In the genomic region with DNA sequence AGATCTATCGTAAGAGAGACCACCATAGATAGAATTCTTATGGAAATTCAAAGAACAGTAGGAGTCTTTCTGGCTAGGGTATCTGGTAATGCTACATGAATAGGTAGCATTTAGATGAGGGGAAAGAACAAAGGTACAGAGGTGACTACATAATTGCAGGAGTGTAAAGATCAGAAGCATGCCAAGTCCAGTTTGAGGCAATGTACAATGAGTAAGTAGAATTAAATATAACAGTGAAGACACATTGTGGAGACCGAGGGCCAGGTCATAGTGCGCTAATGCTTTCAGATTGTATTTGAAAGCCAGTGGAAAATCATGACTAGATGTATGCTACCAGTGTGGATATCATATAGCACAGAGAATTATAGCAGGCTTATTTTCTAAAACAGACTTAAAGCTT, we compare ENCODE assay signal across 17 cellular contexts.
DNase-seq lines count a peak whose midpoint lies in the region; ATAC-seq and TF ChIP-seq lines count a peak whose summit lies in the region.
"Had no signal": no experiment of that assay in that cellular context is flagged by ENCODE, and none has a peak within 500 bp of the region (broad histone marks: within the 10 kb centered on the region; RNA-seq: fewer than 3 reads in every experiment).

No MANE protein-coding gene starts in this region.

- H4K8ac ChIP-seq in mesenchymal stem cell (ENCODE audit: low read length): no peak overlapping the region

- POLR2A ChIA-PET in WTC11 (lab: Charles Lee): no interaction called here

- H3K36me3 ChIP-seq in mesenchymal stem cell (ENCODE audit: control insufficient read depth in 1 of 2, insufficient read depth in 2 of 2, low read depth in 1 of 2, low read length in 2 of 2): no peaks in the 10 kb centered on the region
- H3K36me3 ChIP-seq in smooth muscle cell (ENCODE audit: low read depth): no peaks in the 10 kb centered on the region
- H3K36me3 ChIP-seq: BLaER1 treated with 17β-estradiol and CSF1 and Interleukin-3, amounts not matched to agents 10 nM and 100 nM had no signal

- intact Hi-C loops in cardiac septum (cut with DNase I): no loop called here

- CTCF ChIA-PET in WTC11 (lab: Charles Lee): no interaction called here

- no peak for DNase-seq in WTC11 (ENCODE audit: low spot score)
- no peak for DNase-seq in mesenchymal stem cell
- no peak for DNase-seq in smooth muscle cell (lab: John Stamatoyannopoulos, UW; ENCODE audit: unreplicated experiment)
- DNase-seq in cardiac septum (ENCODE audit: low spot score): no peak
- DNase-seq: AML-193; Caco-2; Calu3; CD4-positive, alpha-beta T cell; CD8-positive, alpha-beta T cell; DMS79 treated with DMSO at 0.1 percent for 48 hours; GF-D8 had no signal

- H3K27ac ChIP-seq in mesenchymal stem cell (ENCODE audit: low read length, poor library complexity, severe bottlenecking): no peak overlapping the region
- H3K27ac ChIP-seq in smooth muscle cell (ENCODE audit: low read depth): no peak overlapping the region
- H3K27ac ChIP-seq: 22Rv1; A549; BLaER1 treated with 17β-estradiol and CSF1 and Interleukin-3, amounts not matched to agents 10 nM and 100 nM; C4-2B had no signal

- 89% methylated on average over 3 of the region's 3 CpGs for WGBS in mesenchymal stem cell
- WGBS in smooth muscle cell (ENCODE audit: low lambda C conversion rate): 98% methylated on average over 3 of the region's 3 CpGs

- H2BK120ac ChIP-seq in mesenchymal stem cell (ENCODE audit: low read depth, low read length): no peak overlapping the region

- no peak overlapping the region for H3K18ac ChIP-seq in mesenchymal stem cell (ENCODE audit: low read depth in 1 of 2, low read length in 2 of 2)

- H3K79me1 ChIP-seq in mesenchymal stem cell (replicated peaks; ENCODE audit: low read length, poor library complexity, severe bottlenecking): no peaks in the 10 kb centered on the region

- H3K9me3 Mint-ChIP-seq in WTC11: peaks cover 4% of the 10 kb centered on the region
- peaks cover 4% of the 10 kb centered on the region for H3K9me3 Mint-ChIP-seq in activated T-helper 17 cell treated with anti-CD3 and anti-CD28 coated beads, Interleukin-2, amount 50 U/mL, for 72 hours
- H3K9me3 Mint-ChIP-seq: CD8-positive, alpha-beta T cell had no signal

- no peak overlapping the region for H2BK15ac ChIP-seq in mesenchymal stem cell (ENCODE audit: low read depth, poor library complexity, severe bottlenecking)

- H3K9me3 ChIP-seq in mesenchymal stem cell (ENCODE audit: control insufficient read depth, low read length) (no peaks in the 10 kb centered on the region), smooth muscle cell (replicated peaks; ENCODE audit: low read depth) (no peaks in the 10 kb centered on the region)
- H3K9me3 ChIP-seq: A549; BLaER1 treated with 17β-estradiol and CSF1 and Interleukin-3, amounts not matched to agents 10 nM and 100 nM; Caco-2 had no signal

- no peak overlapping the region for H3K4ac ChIP-seq in mesenchymal stem cell (ENCODE audit: low read depth in 1 of 2, low read length in 2 of 2)

- no peak overlapping the region for H4K91ac ChIP-seq in mesenchymal stem cell (ENCODE audit: low read length)

- H4K20me1 ChIP-seq in smooth muscle cell (ENCODE audit: low read depth): no peaks in the 10 kb centered on the region
- H4K20me1 ChIP-seq: BLaER1 treated with 17β-estradiol and CSF1 and Interleukin-3, amounts not matched to agents 10 nM and 100 nM had no signal

- H3K36me3 Mint-ChIP-seq in WTC11: peaks cover 3% of the 10 kb centered on the region; the same call in 1 of the 2 replicates
- H3K36me3 Mint-ChIP-seq in activated T-helper 17 cell treated with anti-CD3 and anti-CD28 coated beads, Interleukin-2, amount 50 U/mL, for 72 hours (ENCODE audit: low read depth): no peaks in the 10 kb centered on the region
- H3K36me3 Mint-ChIP-seq: CD8-positive, alpha-beta T cell had no signal

- no peak overlapping the region for H3K4me3 ChIP-seq in mesenchymal stem cell (ENCODE audit: insufficient read depth in 1 of 2, low read depth in 1 of 2, low read length in 2 of 2)
- H3K4me3 ChIP-seq in smooth muscle cell: no peak overlapping the region
- H3K4me3 ChIP-seq: A549; BLaER1 treated with 17β-estradiol and CSF1 and Interleukin-3, amounts not matched to agents 10 nM and 100 nM had no signal

- H2AK5ac ChIP-seq in mesenchymal stem cell (ENCODE audit: low read length, severe bottlenecking): peak overlapping the region; percentile 95

- H3K27me3 ChIP-seq in mesenchymal stem cell (ENCODE audit: control insufficient read depth in 1 of 2, insufficient read depth in 1 of 2, low read length in 2 of 2) (no peaks in the 10 kb centered on the region), smooth muscle cell (ENCODE audit: low read depth) (no peaks in the 10 kb centered on the region)
- H3K27me3 ChIP-seq: BLaER1 treated with 17β-estradiol and CSF1 and Interleukin-3, amounts not matched to agents 10 nM and 100 nM had no signal

- H3K23ac ChIP-seq in mesenchymal stem cell (ENCODE audit: low read length in 2 of 2): no peak overlapping the region

- H3K79me2 ChIP-seq in smooth muscle cell (ENCODE audit: low read depth): no peaks in the 10 kb centered on the region

- H3K4me2 ChIP-seq in mesenchymal stem cell (ENCODE audit: low read length, poor library complexity, severe bottlenecking): no peak overlapping the region
- H3K4me2 ChIP-seq in smooth muscle cell: no peak overlapping the region
- H3K4me2 ChIP-seq: A549; BLaER1 treated with 17β-estradiol and CSF1 and Interleukin-3, amounts not matched to agents 10 nM and 100 nM had no signal

- no peak overlapping the region for H3K4me3 Mint-ChIP-seq in WTC11
- no peak overlapping the region for H3K4me3 Mint-ChIP-seq in activated T-helper 17 cell treated with anti-CD3 and anti-CD28 coated beads, Interleukin-2, amount 50 U/mL, for 72 hours
- H3K4me3 Mint-ChIP-seq: B cell; CD4-positive, alpha-beta T cell; CD8-positive, alpha-beta T cell had no signal

- no peak overlapping the region for H3K14ac ChIP-seq in mesenchymal stem cell (ENCODE audit: low read length in 2 of 2)

- H3K9ac ChIP-seq in mesenchymal stem cell (ENCODE audit: low read length) (no peak overlapping the region), smooth muscle cell (ENCODE audit: low read depth) (no peak overlapping the region)
- H3K9ac ChIP-seq: BLaER1 treated with 17β-estradiol and CSF1 and Interleukin-3, amounts not matched to agents 10 nM and 100 nM had no signal

- peaks cover 2% of the 10 kb centered on the region for H3K4me1 ChIP-seq in mesenchymal stem cell (ENCODE audit: control insufficient read depth, insufficient read depth, low read depth, low read length)
- no peaks in the 10 kb centered on the region for H3K4me1 ChIP-seq in smooth muscle cell (ENCODE audit: low read depth)
- H3K4me1 ChIP-seq: A549; BLaER1 treated with 17β-estradiol and CSF1 and Interleukin-3, amounts not matched to agents 10 nM and 100 nM had no signal

- H3K27me3 Mint-ChIP-seq in WTC11 (ENCODE audit: low read depth): no peaks in the 10 kb centered on the region; the same call in 1 of the 2 replicates
- H3K27me3 Mint-ChIP-seq in activated T-helper 17 cell treated with anti-CD3 and anti-CD28 coated beads, Interleukin-2, amount 50 U/mL, for 72 hours: no peaks in the 10 kb centered on the region
- H3K27me3 Mint-ChIP-seq: B cell; CD4-positive, alpha-beta T cell had no signal

- ATAC-seq in WTC11: peak; percentile 28; the same call in 1 of the 2 replicates
- ATAC-seq in activated T-helper 17 cell treated with anti-CD3 and anti-CD28 coated beads, Interleukin-2, amount 50 U/mL, for 72 hours (replicated peaks): no peak
- ATAC-seq: A549; CD8-positive, alpha-beta T cell had no signal

- H3K27ac Mint-ChIP-seq in WTC11: peak overlapping the region; percentile 26
- H3K27ac Mint-ChIP-seq in activated T-helper 17 cell treated with anti-CD3 and anti-CD28 coated beads, Interleukin-2, amount 50 U/mL, for 72 hours: no peak overlapping the region
- H3K27ac Mint-ChIP-seq: B cell; CD4-positive, alpha-beta T cell; CD8-positive, alpha-beta T cell had no signal

- no peak overlapping the region for H2BK12ac ChIP-seq in mesenchymal stem cell (ENCODE audit: low read length in 2 of 2)

- H3F3A ChIP-seq in smooth muscle cell (ENCODE audit: low read depth): no peaks in the 10 kb centered on the region

- H2AFZ ChIP-seq in mesenchymal stem cell (ENCODE audit: low read depth, low read length): no peak overlapping the region
- H2AFZ ChIP-seq in smooth muscle cell (ENCODE audit: low read depth): peak overlapping the region; percentile 54

- no peak for TF ChIP-seq CTCF in WTC11 (IDR thresholded peaks at IDR 0.05)
- no peak for TF ChIP-seq CTCF in smooth muscle cell (IDR thresholded peaks at IDR 0.05; ENCODE audit: borderline replicate concordance, insufficient read depth, poor library complexity, severe bottlenecking)

- no peak overlapping the region for H2BK5ac ChIP-seq in mesenchymal stem cell (ENCODE audit: low read depth, low read length, poor library complexity, severe bottlenecking)

- H3K4me1 Mint-ChIP-seq in WTC11: peaks cover 14% of the 10 kb centered on the region
- H3K4me1 Mint-ChIP-seq in activated T-helper 17 cell treated with anti-CD3 and anti-CD28 coated beads, Interleukin-2, amount 50 U/mL, for 72 hours: no peaks in the 10 kb centered on the region
- H3K4me1 Mint-ChIP-seq: B cell had no signal

TF ChIP-seq in WTC11, 78 proteins besides CTCF, POLR2A, EP300 and RAD21 (continues in another document):
- TF ChIP-seq, protein P1, sequence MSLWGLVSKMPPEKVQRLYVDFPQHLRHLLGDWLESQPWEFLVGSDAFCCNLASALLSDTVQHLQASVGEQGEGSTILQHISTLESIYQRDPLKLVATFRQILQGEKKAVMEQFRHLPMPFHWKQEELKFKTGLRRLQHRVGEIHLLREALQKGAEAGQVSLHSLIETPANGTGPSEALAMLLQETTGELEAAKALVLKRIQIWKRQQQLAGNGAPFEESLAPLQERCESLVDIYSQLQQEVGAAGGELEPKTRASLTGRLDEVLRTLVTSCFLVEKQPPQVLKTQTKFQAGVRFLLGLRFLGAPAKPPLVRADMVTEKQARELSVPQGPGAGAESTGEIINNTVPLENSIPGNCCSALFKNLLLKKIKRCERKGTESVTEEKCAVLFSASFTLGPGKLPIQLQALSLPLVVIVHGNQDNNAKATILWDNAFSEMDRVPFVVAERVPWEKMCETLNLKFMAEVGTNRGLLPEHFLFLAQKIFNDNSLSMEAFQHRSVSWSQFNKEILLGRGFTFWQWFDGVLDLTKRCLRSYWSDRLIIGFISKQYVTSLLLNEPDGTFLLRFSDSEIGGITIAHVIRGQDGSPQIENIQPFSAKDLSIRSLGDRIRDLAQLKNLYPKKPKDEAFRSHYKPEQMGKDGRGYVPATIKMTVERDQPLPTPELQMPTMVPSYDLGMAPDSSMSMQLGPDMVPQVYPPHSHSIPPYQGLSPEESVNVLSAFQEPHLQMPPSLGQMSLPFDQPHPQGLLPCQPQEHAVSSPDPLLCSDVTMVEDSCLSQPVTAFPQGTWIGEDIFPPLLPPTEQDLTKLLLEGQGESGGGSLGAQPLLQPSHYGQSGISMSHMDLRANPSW (CRISPR knock-in tag; conservative IDR thresholded peaks at IDR 0.05; ENCODE audit: low read depth): no peak
